ENCODE assay signal across 7 cellular contexts in the genomic region with DNA sequence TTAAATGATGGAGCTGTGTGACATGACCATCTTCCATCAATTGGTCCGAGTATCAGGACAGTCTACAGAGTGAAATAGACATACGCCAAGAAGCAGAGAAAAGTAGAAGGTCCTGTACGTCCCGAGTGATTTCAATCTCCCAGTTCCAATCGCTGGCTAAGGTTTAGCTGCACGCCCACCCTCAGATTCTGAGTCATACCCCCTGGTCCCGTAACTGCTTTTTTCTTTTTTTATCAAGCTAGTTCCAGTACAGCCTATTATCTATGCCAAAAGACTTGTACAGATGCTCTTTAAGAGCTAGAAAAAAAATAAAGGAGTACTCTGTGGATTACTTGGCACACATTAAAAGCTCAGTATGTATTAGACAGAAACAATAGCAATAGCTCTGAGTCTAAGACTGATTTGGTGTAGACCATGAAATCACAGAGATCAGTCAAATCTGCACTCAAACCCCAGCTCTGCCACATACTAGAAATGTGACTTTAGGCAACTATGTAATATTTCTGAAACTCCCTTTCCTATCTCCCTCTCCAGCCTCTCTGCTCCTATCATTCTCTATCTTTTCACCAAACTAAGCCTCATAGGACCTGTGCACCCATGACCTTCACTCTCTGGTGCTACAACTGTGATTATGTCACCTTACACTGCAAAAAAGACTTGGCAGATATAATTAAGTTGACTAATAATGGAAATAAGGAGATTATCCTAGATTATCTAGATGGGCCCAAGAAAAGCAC.
DNase-seq lines count a peak whose midpoint lies in the region; ATAC-seq, FAIRE-seq and TF ChIP-seq lines count a peak whose summit lies in the region.
"Not testable (repeated sequence)": the region's sequence is repeated elsewhere in the genome, so short reads cannot be mapped to it uniquely, and the experiment has no call there.

No MANE protein-coding gene starts in this region.

- not testable (repeated sequence) for H3K4me3 ChIP-seq in BLaER1; K562; fibroblast of mammary gland (ENCODE audit: control insufficient read depth, low read depth, low read length); HepG2 (replicated peaks in 1 of 3; ENCODE audit: insufficient read depth in 1 of 3, low read depth in 2 of 3, low read length in 3 of 3)

- H2AFZ ChIP-seq in K562 (ENCODE audit: low read depth, low read length) = peak overlapping the region; percentile 42
- not testable (repeated sequence) for H2AFZ ChIP-seq in HepG2 (ENCODE audit: low read length)

- not testable (repeated sequence) for TF ChIP-seq CTCF in K562 (IDR thresholded peaks at IDR 0.05 in 2 of 3, conservative IDR thresholded peaks at IDR 0.05 in 1 of 3; ENCODE audit: insufficient read depth in 2 of 3, low read depth in 1 of 3, low read length in 3 of 3); fibroblast of mammary gland (conservative IDR thresholded peaks at IDR 0.05; ENCODE audit: control insufficient read depth, insufficient read depth, low read depth, low read length); HepG2 (CRISPR knock-in tag; IDR thresholded peaks at IDR 0.05)

- H3K9ac ChIP-seq in BLaER1; K562 (ENCODE audit: insufficient read depth in 1 of 2, low read depth in 2 of 2, low read length in 2 of 2); HepG2 (ENCODE audit: insufficient read depth, low read depth, low read length): not testable (repeated sequence)

- H3K27ac ChIP-seq in BLaER1; K562 (ENCODE audit: extremely low read depth, low read depth, low read length); HepG2 (ENCODE audit: extremely low read length, insufficient read depth, low read length): not testable (repeated sequence)

- TF ChIP-seq RAD21 in K562 (CRISPR knock-in tag; conservative IDR thresholded peaks at IDR 0.05 in 1 of 2, IDR thresholded peaks at IDR 0.05 in 1 of 2); HepG2 (CRISPR knock-in tag; IDR thresholded peaks at IDR 0.05): not testable (repeated sequence)

- peak; percentile 20 for ATAC-seq in activated CD4-positive, alpha-beta T cell treated with anti-CD3 and anti-CD28 coated beads for 36 hours
- ATAC-seq in K562 = peak; percentile 36
- peak; percentile 46; the same call in 1 of the 3 replicates for ATAC-seq in HepG2

- not testable (repeated sequence) for H3K36me3 Mint-ChIP-seq in activated CD4-positive, alpha-beta T cell treated with anti-CD3 and anti-CD28 coated beads for 36 hours (ENCODE audit: low read depth)

- POLR2A ChIA-PET in activated CD4-positive, alpha-beta T cell treated with anti-CD3 and anti-CD28 coated beads for 36 hours (lab: Charles Lee) = interaction anchor here (1.0 kb wide), 1 partner anchor 90 kb away, joined by 3 read pairs; a partner anchor contains a TSS
- POLR2A ChIA-PET in K562 (lab: Yijun Ruan, JAX) = interaction anchor here (0.6 to 1.4 kb wide), 6 partner anchors 10 to 46 kb away, joined by 3 to 4 read pairs (median 3); no protein-coding TSS in a partner anchor
- POLR2A ChIA-PET in HepG2 (lab: Yijun Ruan, JAX) = not testable (repeated sequence)

- H3K9me1 ChIP-seq in K562 (ENCODE audit: control insufficient read depth, insufficient read depth, low read length) = not testable (repeated sequence)

- WGBS in K562 (ENCODE audit: insufficient coverage, low coverage, missing lambda C conversion rate) = 5% methylated on average over 7 of the region's 7 CpGs
- 44% methylated on average over 7 of the region's 7 CpGs for WGBS in HepG2 (ENCODE audit: low lambda C conversion rate)

- not testable (repeated sequence) for H4K20me1 ChIP-seq in BLaER1; K562 (replicated peaks; ENCODE audit: control insufficient read depth, insufficient read depth, low read length); HepG2 (ENCODE audit: insufficient read depth, low read length)

- not testable (repeated sequence) for BruUV-seq in K562 (replicated peaks; lab: Mats Ljungman, UMichigan); HepG2 (replicated peaks; lab: Mats Ljungman, UMichigan)

- not testable (repeated sequence) for TF ChIP-seq EP300 in K562 (IDR thresholded peaks at IDR 0.05; ENCODE audit: low read length); HepG2 (IDR thresholded peaks at IDR 0.05; ENCODE audit: low read depth in 2 of 2, low read length in 2 of 2); HepG2 (CRISPR knock-in tag; IDR thresholded peaks at IDR 0.05; ENCODE audit: borderline replicate concordance)

- not testable (repeated sequence) for TF ChIP-seq POLR2A in K562 (conservative IDR thresholded peaks at IDR 0.05); HepG2 (IDR thresholded peaks at IDR 0.05; ENCODE audit: insufficient read depth in 1 of 2, low read depth in 2 of 2, low read length in 2 of 2)

- in situ Hi-C loops in K562 (cut with MboI); HepG2 (cut with HindIII; ENCODE audit: extremely low pct_ligation_motif_present, low pct_unique_long_range_greater_than_20kb): not testable (repeated sequence)

- H3K4me3 Mint-ChIP-seq in activated CD4-positive, alpha-beta T cell treated with anti-CD3 and anti-CD28 coated beads for 36 hours = not testable (repeated sequence)

- H3K27me3 ChIP-seq in BLaER1; K562 (ENCODE audit: control insufficient read depth in 2 of 2, insufficient read depth in 2 of 2, low read length in 2 of 2); HepG2 (ENCODE audit: control insufficient read depth in 1 of 2, insufficient read depth in 2 of 2, low read length in 2 of 2): not testable (repeated sequence)

- not testable (repeated sequence) for H3K9me3 Mint-ChIP-seq in activated CD4-positive, alpha-beta T cell treated with anti-CD3 and anti-CD28 coated beads for 36 hours (ENCODE audit: low read depth)

- H3K36me3 ChIP-seq in BLaER1; K562 (ENCODE audit: control insufficient read depth, insufficient read depth, low read length); HepG2 (replicated peaks in 1 of 2; ENCODE audit: control insufficient read depth in 1 of 2, insufficient read depth in 2 of 2, low read length in 2 of 2): not testable (repeated sequence)

- peaks cover 25% of the 10 kb centered on the region for H3K4me1 Mint-ChIP-seq in activated CD4-positive, alpha-beta T cell treated with anti-CD3 and anti-CD28 coated beads for 36 hours

- intact Hi-C loops in activated CD4-positive, alpha-beta T cell treated with anti-CD3 and anti-CD28 coated beads for 36 hours (cut with DNase I, micrococcal nuclease) = loop anchor here (10.0 kb wide), 2 partner anchors 94 to 274 kb away; a partner anchor contains a TSS
- intact Hi-C loops in K562 (cut with micrococcal nuclease); HepG2 (cut with micrococcal nuclease; ENCODE audit: unreplicated experiment): not testable (repeated sequence)

- H3K4me1 ChIP-seq in BLaER1 (peaks cover 54% of the 10 kb centered on the region), K562 (replicated peaks in 1 of 2; ENCODE audit: control insufficient read depth in 2 of 2, insufficient read depth in 2 of 2, low read length in 2 of 2) (peaks cover 3 to 26% of the 10 kb centered on the region in 2 experiments; a peak in 3 of 5 replicates), HepG2 (ENCODE audit: insufficient read depth, low read length) (peaks cover 43% of the 10 kb centered on the region)

- H3K9me3 ChIP-seq in BLaER1; K562 (replicated peaks; ENCODE audit: control insufficient read depth, insufficient read depth, low read depth, low read length); HepG2 (ENCODE audit: low read length): not testable (repeated sequence)

- FAIRE-seq in K562 (lab: Jason Lieb, UNC) = peak; percentile 15
- not testable (repeated sequence) for FAIRE-seq in HepG2 (lab: Jason Lieb, UNC)

- not testable (repeated sequence) for H3K27me3 Mint-ChIP-seq in activated CD4-positive, alpha-beta T cell treated with anti-CD3 and anti-CD28 coated beads for 36 hours

- H3K79me2 ChIP-seq in K562 (ENCODE audit: control insufficient read depth, insufficient read depth, low read length); HepG2 (ENCODE audit: insufficient read depth, low read length): not testable (repeated sequence)

- H3K27ac Mint-ChIP-seq in activated CD4-positive, alpha-beta T cell treated with anti-CD3 and anti-CD28 coated beads for 36 hours = not testable (repeated sequence)

- CTCF ChIA-PET in activated CD4-positive, alpha-beta T cell treated with anti-CD3 and anti-CD28 coated beads for 36 hours (lab: Charles Lee) = interaction anchor here (0.6 to 1.2 kb wide), 3 partner anchors 10 to 32 kb away, joined by 3 to 6 read pairs (median 4); no protein-coding TSS in a partner anchor
- CTCF ChIA-PET in K562 (lab: Yijun Ruan, JAX; ENCODE audit: low intra/inter-chr PET ratio); HepG2 (lab: Yijun Ruan, JAX; ENCODE audit: low intra/inter-chr PET ratio, low total read pairs): not testable (repeated sequence)

- DNase-seq in Daoy (ENCODE audit: low read depth) (peak; percentile 12), K562 (ENCODE audit: extremely low read depth in 1 of 4, low spot score in 3 of 4) (peak in 3 of 4 experiments; percentile 22 to 62 (median 35)), fibroblast of mammary gland (ENCODE audit: low read depth) (peak; percentile 41), putamen (ENCODE audit: low spot score) (peak; percentile 42)
- DNase-seq in activated CD4-positive, alpha-beta T cell treated with anti-CD3 and anti-CD28 coated beads for 36 hours = peak; percentile 22
- not testable (repeated sequence) for DNase-seq in HepG2 (ENCODE audit: low spot score)

- H3K4me2 ChIP-seq in BLaER1 = 0 out of 2 replicates have a peak overlapping the region, but pooled peaks have one; percentile 4
- peak overlapping the region; percentile 32; the same call in 1 of the 2 replicates for H3K4me2 ChIP-seq in K562 (ENCODE audit: insufficient read depth, low read length)
- peak overlapping the region; percentile 32; the same call in 1 of the 2 replicates for H3K4me2 ChIP-seq in HepG2 (ENCODE audit: low read depth, low read length)

TF ChIP-seq in K562, 482 proteins besides CTCF, POLR2A, EP300 and RAD21 (continues in another document):
- TF ChIP-seq EGR1 (conservative IDR thresholded peaks at IDR 0.05) = peak; percentile 61
